In the genomic region with DNA sequence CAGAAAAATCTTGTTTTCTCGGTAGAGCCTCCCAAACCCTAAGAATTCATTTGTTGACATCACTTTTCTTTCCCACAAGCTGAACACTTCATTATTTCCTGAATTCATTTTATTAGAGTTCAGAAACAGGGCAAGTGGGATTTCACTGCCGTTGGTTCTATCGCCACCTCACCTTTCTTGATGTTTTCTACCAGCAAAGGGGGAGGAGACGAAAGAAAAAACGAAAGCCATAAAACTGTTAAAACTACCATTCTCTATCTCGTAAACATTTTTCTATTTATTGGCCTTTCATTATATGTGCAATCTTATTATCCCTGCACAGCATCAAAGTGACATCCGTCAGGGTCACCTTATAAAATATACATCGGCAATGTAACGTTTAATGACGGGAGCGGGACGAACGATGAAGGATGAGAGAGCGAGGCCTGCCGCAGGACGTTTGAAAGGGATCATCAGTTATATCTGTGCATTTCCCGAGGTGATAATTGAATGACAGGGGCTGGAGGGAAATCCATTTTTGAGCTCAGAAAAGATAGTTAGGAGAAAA, we compare ENCODE assay signal across 19 cellular contexts. TPM values are rescaled to one million over a fixed set of nuclear protein-coding genes. Genes with fewer than 3 reads are reported as not detected.
DNase-seq lines count a peak whose midpoint lies in the region; ATAC-seq and TF ChIP-seq lines count a peak whose summit lies in the region.
"Had no signal": no experiment of that assay in that cellular context is flagged by ENCODE, and none has a peak within 500 bp of the region (broad histone marks: within the 10 kb centered on the region; RNA-seq: fewer than 3 reads in every experiment).

No MANE protein-coding gene starts in this region.

- WGBS in transverse colon (ENCODE audit: low coverage in 1 of 2), 2 donors: 76 to 81% methylated on average over 17 of the region's 17 CpGs

- TF ChIP-seq CTCF in nephron (IDR thresholded peaks at IDR 0.05; ENCODE audit: unreplicated experiment in 3 of 3): no peak
- no peak for TF ChIP-seq CTCF in transverse colon (IDR thresholded peaks at IDR 0.05)

- H3K4me1 ChIP-seq in adipocyte (ENCODE audit: control insufficient read depth, insufficient read depth, low read length): peaks cover 81% of the 10 kb centered on the region
- H3K4me1 ChIP-seq in transverse colon: peaks cover 40 to 89% (median 60%) of the 10 kb centered on the region in 4 donors

- TF ChIP-seq POLR2A in transverse colon (IDR thresholded peaks at IDR 0.05): no peak

- H3K9me3 Mint-ChIP-seq in activated naive CD8-positive, alpha-beta T cell treated with anti-CD3 and anti-CD28 coated beads, Interleukin-2, amount 10 ng/mL, durations not matched to agents 7 days and 5 days: no peaks in the 10 kb centered on the region
- no peaks in the 10 kb centered on the region for H3K9me3 Mint-ChIP-seq in activated naive CD8-positive, alpha-beta T cell treated with anti-CD3 and anti-CD28 coated beads, Interleukin-2, amount 50 U/mL, for 24 hours
- H3K9me3 Mint-ChIP-seq in nephron: no peaks in the 10 kb centered on the region

- H3K4me3 ChIP-seq in adipocyte (ENCODE audit: low read length): no peak overlapping the region
- H3K4me3 ChIP-seq in transverse colon: no peak overlapping the region
- H3K4me3 ChIP-seq: GM12878, PC-9, skin epidermis had no signal

- intact Hi-C loops in transverse colon (cut with DNase I; ENCODE audit: low total_unique reads): no loop called here

- H3K4me3 Mint-ChIP-seq in activated naive CD8-positive, alpha-beta T cell treated with anti-CD3 and anti-CD28 coated beads, Interleukin-2, amount 10 ng/mL, durations not matched to agents 7 days and 5 days: no peak overlapping the region
- H3K4me3 Mint-ChIP-seq in activated naive CD8-positive, alpha-beta T cell treated with anti-CD3 and anti-CD28 coated beads, Interleukin-2, amount 50 U/mL, for 24 hours: no peak overlapping the region
- no peak overlapping the region for H3K4me3 Mint-ChIP-seq in nephron
- H3K4me3 Mint-ChIP-seq: CD14-positive monocyte had no signal

- peak overlapping the region; percentile 50 for H3K9ac ChIP-seq in adipocyte (ENCODE audit: low read length)

- no peaks in the 10 kb centered on the region for H3K9me3 ChIP-seq in adipocyte (ENCODE audit: control insufficient read depth, low read length)
- no peaks in the 10 kb centered on the region for H3K9me3 ChIP-seq in transverse colon

- peaks cover 9% of the 10 kb centered on the region for H3K36me3 Mint-ChIP-seq in activated naive CD8-positive, alpha-beta T cell treated with anti-CD3 and anti-CD28 coated beads, Interleukin-2, amount 10 ng/mL, durations not matched to agents 7 days and 5 days
- no peaks in the 10 kb centered on the region for H3K36me3 Mint-ChIP-seq in activated naive CD8-positive, alpha-beta T cell treated with anti-CD3 and anti-CD28 coated beads, Interleukin-2, amount 50 U/mL, for 24 hours (ENCODE audit: low read depth)
- H3K36me3 Mint-ChIP-seq in nephron (ENCODE audit: low read depth): peaks cover 30% of the 10 kb centered on the region

- DNase-seq in activated naive CD8-positive, alpha-beta T cell treated with anti-CD3 and anti-CD28 coated beads, Interleukin-2, amount 10 ng/mL, durations not matched to agents 7 days and 5 days: no peak
- no peak for DNase-seq in activated naive CD8-positive, alpha-beta T cell treated with anti-CD3 and anti-CD28 coated beads, Interleukin-2, amount 50 U/mL, for 24 hours
- DNase-seq in adipocyte (ENCODE audit: low read depth) (no peak), transverse colon (no peak), KG1 (lab: John Stamatoyannopoulos, UW) (no peak)
- DNase-seq: activated effector memory CD4-positive, alpha-beta T cell treated with anti-CD3 and anti-CD28 coated beads, Interleukin-2, amount 50 U/mL, for 16 hours; NCI-H1105; NCI-H2171; NCI-H82; PC-9; stimulated activated CD4-positive, alpha-beta T cell treated with anti-CD3 and anti-CD28 coated beads, Interleukin-4, amount 100 ng/mL, for 24 hours; T1000 had no signal

- TF ChIP-seq EP300 in transverse colon (IDR thresholded peaks at IDR 0.05; ENCODE audit: low read depth): no peak

- H3K4me1 Mint-ChIP-seq in activated naive CD8-positive, alpha-beta T cell treated with anti-CD3 and anti-CD28 coated beads, Interleukin-2, amount 10 ng/mL, durations not matched to agents 7 days and 5 days: peaks cover 28% of the 10 kb centered on the region
- H3K4me1 Mint-ChIP-seq in activated naive CD8-positive, alpha-beta T cell treated with anti-CD3 and anti-CD28 coated beads, Interleukin-2, amount 50 U/mL, for 24 hours: peaks cover 43% of the 10 kb centered on the region
- peaks cover 84% of the 10 kb centered on the region for H3K4me1 Mint-ChIP-seq in nephron

- peak overlapping the region; percentile 26 for H3K27ac Mint-ChIP-seq in activated naive CD8-positive, alpha-beta T cell treated with anti-CD3 and anti-CD28 coated beads, Interleukin-2, amount 10 ng/mL, durations not matched to agents 7 days and 5 days
- no peak overlapping the region for H3K27ac Mint-ChIP-seq in activated naive CD8-positive, alpha-beta T cell treated with anti-CD3 and anti-CD28 coated beads, Interleukin-2, amount 50 U/mL, for 24 hours
- H3K27ac Mint-ChIP-seq in nephron: peak overlapping the region; percentile 94 to 98 (median 95)

- peak overlapping the region; percentile 62 to 89 (median 80) for H3K27ac ChIP-seq in transverse colon
- H3K27ac ChIP-seq: PC-9 had no signal

- POLR2A ChIA-PET in activated naive CD8-positive, alpha-beta T cell treated with anti-CD3 and anti-CD28 coated beads, Interleukin-2, amount 10 ng/mL, durations not matched to agents 7 days and 5 days (lab: Charles Lee): no interaction called here

- peaks cover 38% of the 10 kb centered on the region for H3K36me3 ChIP-seq in adipocyte (ENCODE audit: control insufficient read depth, insufficient read depth, low read length, severe bottlenecking)
- H3K36me3 ChIP-seq in transverse colon: no peaks in the 10 kb centered on the region

- in situ Hi-C loops in transverse colon (cut with MboI; ENCODE audit: low pct_ligation_motif_present in 1 of 4, low pct_unique_long_range_greater_than_20kb in 1 of 4, low sequenced_read_pairs in 3 of 4): no loop called here

- ATAC-seq in activated naive CD8-positive, alpha-beta T cell treated with anti-CD3 and anti-CD28 coated beads, Interleukin-2, amount 10 ng/mL, durations not matched to agents 7 days and 5 days (ENCODE audit: low read depth): no peak
- no peak for ATAC-seq in activated naive CD8-positive, alpha-beta T cell treated with anti-CD3 and anti-CD28 coated beads, Interleukin-2, amount 50 U/mL, for 24 hours
- ATAC-seq in GM18867 (IDR thresholded peaks at IDR 0.05; ENCODE audit: unreplicated experiment): no peak
- ATAC-seq in HG03159 (IDR thresholded peaks at IDR 0.05; ENCODE audit: unreplicated experiment): no peak
- ATAC-seq: GM12878 had no signal

- no peaks in the 10 kb centered on the region for H3K27me3 Mint-ChIP-seq in activated naive CD8-positive, alpha-beta T cell treated with anti-CD3 and anti-CD28 coated beads, Interleukin-2, amount 10 ng/mL, durations not matched to agents 7 days and 5 days
- no peaks in the 10 kb centered on the region for H3K27me3 Mint-ChIP-seq in activated naive CD8-positive, alpha-beta T cell treated with anti-CD3 and anti-CD28 coated beads, Interleukin-2, amount 50 U/mL, for 24 hours
- no peaks in the 10 kb centered on the region for H3K27me3 Mint-ChIP-seq in nephron (ENCODE audit: low read depth)

- H3K27me3 ChIP-seq in adipocyte (replicated peaks; ENCODE audit: control insufficient read depth, insufficient read depth, low read length) (no peaks in the 10 kb centered on the region), transverse colon (no peaks in the 10 kb centered on the region)

RNA-seq across cellular contexts. Expression of gene SLC45A1, which starts 59.5 kb away (rescaled TPM):
- total RNA-seq in activated naive CD8-positive, alpha-beta T cell treated with anti-CD3 and anti-CD28 coated beads, Interleukin-2, amount 10 ng/mL, durations not matched to agents 7 days and 5 days: under 1 TPM; 0.50 to 0.88 TPM
- 1 to 10 TPM; 2.3 to 7.1 (median 4.1) TPM for total RNA-seq in transverse colon
- total RNA-seq: SK-MEL-5 had no signal
